In genomic region chr2:100292022-100292580, GRCh38 we compare ENCODE assay signal across 8 cellular contexts. TPM values are rescaled to one million over a fixed set of nuclear protein-coding genes. Genes with fewer than 3 reads are reported as not detected.
DNase-seq lines count a peak whose midpoint lies in the region; ATAC-seq and TF ChIP-seq lines count a peak whose summit lies in the region.

No MANE protein-coding gene starts in this region.

- no peaks in the 10 kb centered on the region for H3K36me3 Mint-ChIP-seq in osteocyte (ENCODE audit: unreplicated experiment)

- H3K4me3 Mint-ChIP-seq in osteocyte (ENCODE audit: unreplicated experiment) = no peak overlapping the region

- DNase-seq in AG08395 (ENCODE audit: low spot score) (peak; percentile 68), HT-29 (ENCODE audit: low spot score) (peak; percentile 86), T-helper 22 cell (ENCODE audit: low read depth) (peak; percentile 66), epidermal melanocyte (ENCODE audit: insufficient read length, low spot score) (peak; percentile 31), putamen (ENCODE audit: low spot score) (peak; percentile 71), osteocyte (ENCODE audit: extremely low spot score, unreplicated experiment) (no peak), NCI-H1436 treated with DMSO at 0.1 percent for 48 hours (lab: John Stamatoyannopoulos, UW) (no peak)

- H3K4me1 Mint-ChIP-seq in osteocyte (ENCODE audit: unreplicated experiment) = no peaks in the 10 kb centered on the region

- no peak overlapping the region for H3K27ac Mint-ChIP-seq in osteocyte (ENCODE audit: unreplicated experiment)

- H3K9me3 Mint-ChIP-seq in osteocyte (ENCODE audit: unreplicated experiment) = no peaks in the 10 kb centered on the region

- no peak for ATAC-seq in GM18909 (IDR thresholded peaks at IDR 0.05; ENCODE audit: poor library complexity, unreplicated experiment)

- TF ChIP-seq CTCF in osteocyte (IDR thresholded peaks at IDR 0.05) = no peak

- H3K27me3 Mint-ChIP-seq in osteocyte (ENCODE audit: unreplicated experiment) = peaks cover 44% of the 10 kb centered on the region

RNA-seq across cellular contexts. Expression of gene LONRF2, which starts 30.2 kb away (rescaled TPM):
- total RNA-seq in HT-29 (2014; rRNA removed; shearing (Covaris generic)) = 0.29 and 0.79 TPM in 2 replicates
- total RNA-seq in osteocyte = 0.26 and 0.32 TPM in 2 replicates

Comparison
In these comparisons a context has a peak if more than half of its experiments do, and no peak if none do; other contexts are left out.
1. DNase-seq: peak in AG08395 (single experiment), HT-29 (single experiment), T-helper 22 cell (single experiment), epidermal melanocyte (single experiment) and putamen (single experiment); none in osteocyte (single experiment) and NCI-H1436 treated with DMSO at 0.1 percent for 48 hours (single experiment).